In the genomic region with DNA sequence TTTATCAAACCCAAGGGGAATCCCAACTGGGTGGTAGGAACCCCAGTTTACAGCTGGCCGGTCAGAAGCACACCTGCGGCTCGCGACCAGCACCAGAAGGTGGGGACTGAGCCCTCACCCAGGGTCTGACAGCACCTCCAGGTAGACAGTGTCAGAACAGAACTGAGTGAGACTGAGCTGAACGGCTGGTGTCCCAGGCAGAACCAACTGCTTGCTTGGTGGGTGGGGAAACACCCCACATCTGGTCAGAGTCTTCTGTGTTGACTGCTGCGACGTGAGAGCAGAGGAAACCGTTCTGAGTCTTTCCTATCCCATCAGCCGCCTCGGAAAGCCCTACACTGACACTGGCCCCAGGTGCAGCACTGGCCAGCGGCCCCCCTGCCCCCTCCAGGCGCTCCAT, we compare ENCODE assay signal across 1 cellular context.
TF ChIP-seq lines count a peak whose summit lies in the region.

No MANE protein-coding gene starts in this region.

TF ChIP-seq in GM23338, 12 proteins besides CTCF, POLR2A, EP300 and RAD21 (continued from another document):
- TF ChIP-seq, protein P1, sequence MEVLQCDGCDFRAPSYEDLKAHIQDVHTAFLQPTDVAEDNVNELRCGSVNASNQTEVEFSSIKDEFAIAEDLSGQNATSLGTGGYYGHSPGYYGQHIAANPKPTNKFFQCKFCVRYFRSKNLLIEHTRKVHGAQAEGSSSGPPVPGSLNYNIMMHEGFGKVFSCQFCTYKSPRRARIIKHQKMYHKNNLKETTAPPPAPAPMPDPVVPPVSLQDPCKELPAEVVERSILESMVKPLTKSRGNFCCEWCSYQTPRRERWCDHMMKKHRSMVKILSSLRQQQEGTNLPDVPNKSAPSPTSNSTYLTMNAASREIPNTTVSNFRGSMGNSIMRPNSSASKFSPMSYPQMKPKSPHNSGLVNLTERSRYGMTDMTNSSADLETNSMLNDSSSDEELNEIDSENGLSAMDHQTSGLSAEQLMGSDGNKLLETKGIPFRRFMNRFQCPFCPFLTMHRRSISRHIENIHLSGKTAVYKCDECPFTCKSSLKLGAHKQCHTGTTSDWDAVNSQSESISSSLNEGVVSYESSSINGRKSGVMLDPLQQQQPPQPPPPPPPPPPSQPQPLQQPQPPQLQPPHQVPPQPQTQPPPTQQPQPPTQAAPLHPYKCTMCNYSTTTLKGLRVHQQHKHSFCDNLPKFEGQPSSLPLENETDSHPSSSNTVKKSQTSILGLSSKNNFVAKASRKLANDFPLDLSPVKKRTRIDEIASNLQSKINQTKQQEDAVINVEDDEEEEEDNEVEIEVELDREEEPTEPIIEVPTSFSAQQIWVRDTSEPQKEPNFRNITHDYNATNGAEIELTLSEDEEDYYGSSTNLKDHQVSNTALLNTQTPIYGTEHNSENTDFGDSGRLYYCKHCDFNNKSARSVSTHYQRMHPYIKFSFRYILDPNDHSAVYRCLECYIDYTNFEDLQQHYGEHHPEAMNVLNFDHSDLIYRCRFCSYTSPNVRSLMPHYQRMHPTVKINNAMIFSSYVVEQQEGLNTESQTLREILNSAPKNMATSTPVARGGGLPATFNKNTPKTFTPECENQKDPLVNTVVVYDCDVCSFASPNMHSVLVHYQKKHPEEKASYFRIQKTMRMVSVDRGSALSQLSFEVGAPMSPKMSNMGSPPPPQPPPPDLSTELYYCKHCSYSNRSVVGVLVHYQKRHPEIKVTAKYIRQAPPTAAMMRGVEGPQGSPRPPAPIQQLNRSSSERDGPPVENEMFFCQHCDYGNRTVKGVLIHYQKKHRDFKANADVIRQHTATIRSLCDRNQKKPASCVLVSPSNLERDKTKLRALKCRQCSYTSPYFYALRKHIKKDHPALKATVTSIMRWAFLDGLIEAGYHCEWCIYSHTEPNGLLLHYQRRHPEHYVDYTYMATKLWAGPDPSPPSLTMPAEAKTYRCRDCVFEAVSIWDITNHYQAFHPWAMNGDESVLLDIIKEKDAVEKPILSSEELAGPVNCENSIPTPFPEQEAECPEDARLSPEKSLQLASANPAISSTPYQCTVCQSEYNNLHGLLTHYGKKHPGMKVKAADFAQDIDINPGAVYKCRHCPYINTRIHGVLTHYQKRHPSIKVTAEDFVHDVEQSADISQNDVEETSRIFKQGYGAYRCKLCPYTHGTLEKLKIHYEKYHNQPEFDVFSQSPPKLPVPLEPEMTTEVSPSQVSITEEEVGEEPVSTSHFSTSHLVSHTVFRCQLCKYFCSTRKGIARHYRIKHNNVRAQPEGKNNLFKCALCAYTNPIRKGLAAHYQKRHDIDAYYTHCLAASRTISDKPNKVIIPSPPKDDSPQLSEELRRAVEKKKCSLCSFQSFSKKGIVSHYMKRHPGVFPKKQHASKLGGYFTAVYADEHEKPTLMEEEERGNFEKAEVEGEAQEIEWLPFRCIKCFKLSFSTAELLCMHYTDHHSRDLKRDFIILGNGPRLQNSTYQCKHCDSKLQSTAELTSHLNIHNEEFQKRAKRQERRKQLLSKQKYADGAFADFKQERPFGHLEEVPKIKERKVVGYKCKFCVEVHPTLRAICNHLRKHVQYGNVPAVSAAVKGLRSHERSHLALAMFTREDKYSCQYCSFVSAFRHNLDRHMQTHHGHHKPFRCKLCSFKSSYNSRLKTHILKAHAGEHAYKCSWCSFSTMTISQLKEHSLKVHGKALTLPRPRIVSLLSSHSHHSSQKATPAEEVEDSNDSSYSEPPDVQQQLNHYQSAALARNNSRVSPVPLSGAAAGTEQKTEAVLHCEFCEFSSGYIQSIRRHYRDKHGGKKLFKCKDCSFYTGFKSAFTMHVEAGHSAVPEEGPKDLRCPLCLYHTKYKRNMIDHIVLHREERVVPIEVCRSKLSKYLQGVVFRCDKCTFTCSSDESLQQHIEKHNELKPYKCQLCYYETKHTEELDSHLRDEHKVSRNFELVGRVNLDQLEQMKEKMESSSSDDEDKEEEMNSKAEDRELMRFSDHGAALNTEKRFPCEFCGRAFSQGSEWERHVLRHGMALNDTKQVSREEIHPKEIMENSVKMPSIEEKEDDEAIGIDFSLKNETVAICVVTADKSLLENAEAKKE (CRISPR knock-in tag; IDR thresholded peaks at IDR 0.05), result no peak
- TF ChIP-seq EZH2 (IDR thresholded peaks at IDR 0.05; ENCODE audit: low read depth, unreplicated experiment), result no peak
- TF ChIP-seq EZH2phosphoT487 (IDR thresholded peaks at IDR 0.05; ENCODE audit: unreplicated experiment), result no peak
